Comparison of ENCODE assay signal across 11 cellular contexts in the genomic region with DNA sequence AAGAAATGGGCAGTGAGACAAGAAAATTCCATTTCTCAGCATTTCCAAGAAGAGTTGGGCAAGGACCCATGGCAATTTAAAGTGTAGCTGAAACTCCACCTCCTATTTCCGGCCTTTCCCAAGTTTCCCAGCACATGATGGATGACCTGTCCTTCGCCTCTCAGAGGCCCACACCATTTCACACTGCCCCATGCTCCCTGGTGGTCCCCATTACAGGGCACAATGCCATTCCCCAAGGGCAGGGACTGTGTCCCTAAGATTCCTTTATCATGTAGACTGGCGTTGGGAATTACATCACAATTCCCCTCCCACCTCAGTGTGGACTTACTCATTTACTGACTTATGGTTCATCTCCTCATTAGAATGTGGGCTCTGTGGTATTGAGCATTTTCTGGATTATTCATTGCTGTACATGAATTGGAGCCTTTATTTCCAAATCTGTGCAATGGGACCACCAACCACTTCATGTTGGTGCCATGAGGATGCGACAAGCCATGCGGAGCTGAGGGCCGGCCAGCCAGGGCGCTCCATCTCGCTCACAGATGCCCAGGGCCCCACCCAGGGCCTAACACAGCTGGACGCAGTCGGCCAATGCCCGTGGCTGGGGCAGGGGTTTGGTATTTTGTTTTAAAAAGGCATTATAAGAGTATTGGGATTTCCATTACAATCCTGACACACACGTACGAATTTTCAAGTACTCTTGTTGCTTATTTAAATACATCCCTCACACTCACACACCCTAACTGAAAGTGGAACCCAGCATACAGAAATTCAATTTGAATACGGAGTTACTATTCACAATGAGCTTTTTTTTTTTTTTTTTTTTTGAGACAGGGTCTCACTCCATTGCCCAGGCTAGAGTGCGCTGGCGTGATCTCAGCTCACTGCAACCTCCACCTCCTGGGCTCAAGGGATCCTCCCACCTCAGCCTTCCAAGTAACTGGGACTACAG. TPM values are rescaled to one million over a fixed set of nuclear protein-coding genes. Genes with fewer than 3 reads are reported as not detected.
DNase-seq lines count a peak whose midpoint lies in the region; ATAC-seq and TF ChIP-seq lines count a peak whose summit lies in the region.
"Had no signal": no experiment of that assay in that cellular context is flagged by ENCODE, and none has a peak within 500 bp of the region (broad histone marks: within the 10 kb centered on the region; RNA-seq: fewer than 3 reads in every experiment).

No MANE protein-coding gene starts in this region.

- no peak overlapping the region for H3K23ac ChIP-seq in H9 (ENCODE audit: insufficient read length, low read depth, low read length)

- no peak overlapping the region for H4K91ac ChIP-seq in H9 (ENCODE audit: insufficient read length, low read depth, low read length)

- H3T11ph ChIP-seq in H9 (ENCODE audit: low read length) = no peak overlapping the region

- H3K36me3 Mint-ChIP-seq in endodermal cell (ENCODE audit: low read depth) (no peaks in the 10 kb centered on the region), mesothelial cell of epicardium (no peaks in the 10 kb centered on the region), H9 (ENCODE audit: insufficient read depth in 1 of 3, low read depth in 3 of 3) (no peaks in the 10 kb centered on the region)
- H3K36me3 Mint-ChIP-seq in naive thymus-derived CD8-positive, alpha-beta T cell = peaks cover 0 to 16% (median 0%) of the 10 kb centered on the region in 3 donors

- peaks cover 92% of the 10 kb centered on the region for H3K4me1 ChIP-seq in BLaER1
- no peaks in the 10 kb centered on the region for H3K4me1 ChIP-seq in endodermal cell (ENCODE audit: control insufficient read depth, insufficient read depth, low read length)
- H3K4me1 ChIP-seq in H9 (ENCODE audit: insufficient read depth, low read length) = no peaks in the 10 kb centered on the region

- peak overlapping the region; percentile 61; the same call in 1 of the 2 replicates for H3K9ac ChIP-seq in BLaER1
- H3K9ac ChIP-seq in endodermal cell (ENCODE audit: extremely low read depth, low read length, poor library complexity, severe bottlenecking) = no peak overlapping the region
- H3K9ac ChIP-seq in H9 (ENCODE audit: extremely low read depth, insufficient read length, low read length) = no peak overlapping the region

- no peak overlapping the region for H3K18ac ChIP-seq in H9 (ENCODE audit: insufficient read length, low read depth, low read length)

- no peaks in the 10 kb centered on the region for H3K79me1 ChIP-seq in H9 (ENCODE audit: insufficient read depth, low read depth, low read length, poor library complexity, severe bottlenecking)

- H4K8ac ChIP-seq in H9 (replicated peaks; ENCODE audit: insufficient read length, low read depth, low read length) = no peak overlapping the region

- peaks cover 7% of the 10 kb centered on the region for H3K23me2 ChIP-seq in H9 (ENCODE audit: insufficient read length, low read depth, low read length, poor library complexity, severe bottlenecking)

- peaks cover 91% of the 10 kb centered on the region for H3K27me3 Mint-ChIP-seq in endodermal cell (ENCODE audit: insufficient read depth)
- H3K27me3 Mint-ChIP-seq in naive thymus-derived CD8-positive, alpha-beta T cell = no peaks in the 10 kb centered on the region
- H3K27me3 Mint-ChIP-seq in mesothelial cell of epicardium (ENCODE audit: low read depth) = peaks cover 93% of the 10 kb centered on the region
- peaks cover 65% of the 10 kb centered on the region for H3K27me3 Mint-ChIP-seq in H9 (ENCODE audit: low read depth)

- H3K4me3 ChIP-seq in BLaER1 (no peak overlapping the region), endodermal cell (ENCODE audit: low read length) (no peak overlapping the region)

- no peak overlapping the region for H2BK15ac ChIP-seq in H9 (ENCODE audit: low read depth, low read length)

- WGBS in endodermal cell (ENCODE audit: insufficient coverage in 1 of 2, insufficient read length in 1 of 2), 2 experiments = 73 to 88% methylated on average over 3 to 12 of the region's 16 CpGs
- WGBS in H9 (ENCODE audit: extremely low coverage, insufficient read length, low lambda C conversion rate) = no CpG with 5 or more reads among the region's 16 CpGs

- no peak overlapping the region for H3K56ac ChIP-seq in H9 (ENCODE audit: insufficient read length, low read depth, low read length)

- POLR2A ChIA-PET in naive thymus-derived CD8-positive, alpha-beta T cell (lab: Charles Lee) = interaction anchor here (0.7 to 1.7 kb wide), 4 partner anchors 11 to 225 kb away, joined by 3 to 6 read pairs (median 3); no protein-coding TSS in a partner anchor

- H3K4ac ChIP-seq in H9 (ENCODE audit: low read depth, low read length) = no peak overlapping the region

- peaks cover 94% of the 10 kb centered on the region for H4K20me1 ChIP-seq in BLaER1
- H4K20me1 ChIP-seq in H9 (ENCODE audit: control insufficient read depth, insufficient read depth, insufficient read length) = no peaks in the 10 kb centered on the region

- H3K27ac ChIP-seq in BLaER1 = peak overlapping the region; percentile 43; the same call in 1 of the 2 replicates
- H3K27ac ChIP-seq in endodermal cell (ENCODE audit: low read depth, low read length) = no peak overlapping the region
- H3K27ac ChIP-seq in H9 (ENCODE audit: insufficient read length, low read depth, low read length) = no peak overlapping the region

- H3K4me2 ChIP-seq in BLaER1 (peak overlapping the region; percentile 97), H9 (ENCODE audit: insufficient read depth, insufficient read length, low read length) (no peak overlapping the region)

- H3K27me3 ChIP-seq in BLaER1 (no peaks in the 10 kb centered on the region), endodermal cell (ENCODE audit: control insufficient read depth, insufficient read depth, low read length, poor library complexity, severe bottlenecking) (peaks cover 95% of the 10 kb centered on the region), H9 (ENCODE audit: insufficient read depth, low read length) (peaks cover 21% of the 10 kb centered on the region; the same call in 1 of the 2 replicates)

- no peak overlapping the region for H3K4me3 Mint-ChIP-seq in endodermal cell
- H3K4me3 Mint-ChIP-seq in naive thymus-derived CD8-positive, alpha-beta T cell = peak overlapping the region in 3 of 10 donors; percentile 35 to 87 (median 64)
- H3K4me3 Mint-ChIP-seq in mesothelial cell of epicardium = no peak overlapping the region
- no peak overlapping the region for H3K4me3 Mint-ChIP-seq in H9
- H3K4me3 Mint-ChIP-seq: activated CD8-positive, alpha-beta T cell treated with anti-CD3 and anti-CD28 coated beads, Interleukin-2, amount 10 ng/mL, durations not matched to agents 7 days and 5 days had no signal

- no peaks in the 10 kb centered on the region for H3K4me1 Mint-ChIP-seq in endodermal cell
- H3K4me1 Mint-ChIP-seq in naive thymus-derived CD8-positive, alpha-beta T cell = peaks cover 43 to 84% (median 77%) of the 10 kb centered on the region in 4 donors
- peaks cover 4% of the 10 kb centered on the region for H3K4me1 Mint-ChIP-seq in mesothelial cell of epicardium
- peaks cover 10% of the 10 kb centered on the region in 2 experiments; a peak in 3 of 4 replicates for H3K4me1 Mint-ChIP-seq in H9

- no peak for TF ChIP-seq CTCF in endodermal cell (conservative IDR thresholded peaks at IDR 0.05)
- no peak for TF ChIP-seq CTCF in mesothelial cell of epicardium (IDR thresholded peaks at IDR 0.05; ENCODE audit: unreplicated experiment)
- TF ChIP-seq CTCF in H9 (conservative IDR thresholded peaks at IDR 0.05) = no peak

- H2BK5ac ChIP-seq in H9 (ENCODE audit: insufficient read length, low read length) = no peak overlapping the region

- no peak overlapping the region for H2BK20ac ChIP-seq in H9 (ENCODE audit: low read depth, low read length, poor library complexity, severe bottlenecking)

- H3K36me3 ChIP-seq in BLaER1 (peaks cover 35% of the 10 kb centered on the region), endodermal cell (ENCODE audit: control insufficient read depth, insufficient read depth, low read length) (no peaks in the 10 kb centered on the region)

- H3K79me2 ChIP-seq in H9 (ENCODE audit: insufficient read depth, low read length) = no peaks in the 10 kb centered on the region

- H2BK120ac ChIP-seq in H9 (ENCODE audit: low read depth, low read length, poor library complexity, severe bottlenecking) = no peak overlapping the region

- H3K14ac ChIP-seq in H9 (ENCODE audit: insufficient read depth, low read length) = no peak overlapping the region

- no peak overlapping the region for H2BK12ac ChIP-seq in H9 (ENCODE audit: insufficient read length, low read depth, low read length)

- DNase-seq in endodermal cell (peak; percentile 23), mesothelial cell of epicardium (ENCODE audit: low spot score in 2 of 2, unreplicated experiment in 2 of 2) (no peak), H9 (no peak)
- DNase-seq in naive thymus-derived CD8-positive, alpha-beta T cell = peak in 1 of 10 donors; percentile 27
- no peak for DNase-seq in stimulated activated naive CD4-positive, alpha-beta T cell (lab: John Stamatoyannopoulos, UW)
- DNase-seq: activated CD8-positive, alpha-beta T cell treated with anti-CD3 and anti-CD28 coated beads, Interleukin-2, amount 10 ng/mL, durations not matched to agents 7 days and 5 days; CD8-positive, alpha-beta T cell had no signal

- no peak overlapping the region for H2AK5ac ChIP-seq in H9 (ENCODE audit: insufficient read length, low read length)

- H3K27ac Mint-ChIP-seq in endodermal cell (no peak overlapping the region), mesothelial cell of epicardium (no peak overlapping the region), H9 (no peak overlapping the region)
- peak overlapping the region in 8 of 10 donors; percentile 46 to 93 (median 76) for H3K27ac Mint-ChIP-seq in naive thymus-derived CD8-positive, alpha-beta T cell
- H3K27ac Mint-ChIP-seq: activated CD8-positive, alpha-beta T cell treated with anti-CD3 and anti-CD28 coated beads, Interleukin-2, amount 10 ng/mL, durations not matched to agents 7 days and 5 days had no signal

- no peak overlapping the region for H2AFZ ChIP-seq in H9 (ENCODE audit: low read length)

- H3K9me3 ChIP-seq in BLaER1 (no peaks in the 10 kb centered on the region), endodermal cell (ENCODE audit: control insufficient read depth, low read length) (no peaks in the 10 kb centered on the region), H9 (ENCODE audit: control insufficient read depth, low read depth, low read length) (no peaks in the 10 kb centered on the region)

- no peak overlapping the region for H4K5ac ChIP-seq in H9 (ENCODE audit: insufficient read length, low read depth, low read length)

- H3K9me3 Mint-ChIP-seq in endodermal cell = no peaks in the 10 kb centered on the region
- H3K9me3 Mint-ChIP-seq in naive thymus-derived CD8-positive, alpha-beta T cell = no peaks in the 10 kb centered on the region
- H3K9me3 Mint-ChIP-seq in mesothelial cell of epicardium = no peaks in the 10 kb centered on the region
- H3K9me3 Mint-ChIP-seq in H9 = no peaks in the 10 kb centered on the region
- H3K9me3 Mint-ChIP-seq: CD8-positive, alpha-beta T cell had no signal

- ATAC-seq in GM21786 (IDR thresholded peaks at IDR 0.05; ENCODE audit: unreplicated experiment) = peak; percentile 29
- ATAC-seq in naive thymus-derived CD8-positive, alpha-beta T cell = no peak
- ATAC-seq in HG03097 (IDR thresholded peaks at IDR 0.05; ENCODE audit: low FRiP score, unreplicated experiment) = no peak
- ATAC-seq: activated CD8-positive, alpha-beta T cell treated with anti-CD3 and anti-CD28 coated beads, Interleukin-2, amount 10 ng/mL, durations not matched to agents 7 days and 5 days; CD8-positive, alpha-beta T cell had no signal

RNA-seq across cellular contexts. Expression of a gene that starts 5.4 kb away (rescaled TPM):
- under 1 TPM in 1 of 2 donors, not detected in 1; 0.22 TPM for total RNA-seq in endodermal cell
- 0.68 TPM for polyA plus RNA-seq in endodermal cell (2013, experiment 1 of 2)
- 0.50 TPM for polyA plus RNA-seq in endodermal cell (2013, experiment 2 of 2)
- total RNA-seq in naive thymus-derived CD8-positive, alpha-beta T cell = 10 to 100 TPM; 56.7 to 57.8 TPM
- polyA plus RNA-seq in naive thymus-derived CD8-positive, alpha-beta T cell = 10 to 100 TPM; 45.2 to 48.2 (median 46.7) TPM
- 4.0 to 5.2 TPM (median 4.8 TPM) in 3 replicates for total RNA-seq in mesothelial cell of epicardium
- total RNA-seq in H9 (2021) = 0.61 TPM in 2 replicates

RNA-seq across cellular contexts. Expression of a gene that starts 29.4 kb away (rescaled TPM):
- not detected for total RNA-seq in endodermal cell
- polyA plus RNA-seq in endodermal cell (2013, experiment 1 of 2) = 0.39 TPM
- not detected for polyA plus RNA-seq in endodermal cell (2013, experiment 2 of 2)
- total RNA-seq in naive thymus-derived CD8-positive, alpha-beta T cell = not detected
- polyA plus RNA-seq in naive thymus-derived CD8-positive, alpha-beta T cell = not detected
- not detected in 3 replicates for total RNA-seq in mesothelial cell of epicardium
- not detected in 2 replicates for total RNA-seq in H9 (2021)
- total RNA-seq: activated CD8-positive, alpha-beta T cell treated with anti-CD3 and anti-CD28 coated beads, Interleukin-2, amount 10 ng/mL, durations not matched to agents 7 days and 5 days; CD8-positive, alpha-beta T cell; myocyte had no signal

RNA-seq across cellular contexts. Expression of a gene that starts 60.0 kb away (rescaled TPM):
- total RNA-seq in endodermal cell = 10 to 100 TPM; 60.2 to 65.6 TPM
- 76.8 TPM for polyA plus RNA-seq in endodermal cell (2013, experiment 1 of 2)
- 70.0 TPM for polyA plus RNA-seq in endodermal cell (2013, experiment 2 of 2)
- total RNA-seq in naive thymus-derived CD8-positive, alpha-beta T cell = 10 to 100 TPM; 46.0 to 46.2 TPM
- polyA plus RNA-seq in naive thymus-derived CD8-positive, alpha-beta T cell = 100 to 1,000 TPM in 1 of 3 donors, 10 to 100 TPM in 2; 74.5 to 234 (median 81.7) TPM
- 77.4 to 78.2 TPM (median 78.0 TPM) in 3 replicates for total RNA-seq in mesothelial cell of epicardium
- 67.8 and 69.1 TPM in 2 replicates for total RNA-seq in H9 (2021)

Comparison
In these comparisons a context has a peak if more than half of its experiments do, and no peak if none do; other contexts are left out.
1. H3K27ac Mint-ChIP-seq: peak in naive thymus-derived CD8-positive, alpha-beta T cell (8 of 10); none in endodermal cell (single experiment), mesothelial cell of epicardium (single experiment) and H9 (0 of 3).